9 cellular contexts compared by ENCODE assay signal in genomic region chr1:78114034-78114956, GRCh38.
DNase-seq lines count a peak whose midpoint lies in the region; ATAC-seq, FAIRE-seq and TF ChIP-seq lines count a peak whose summit lies in the region.
"Had no signal": no experiment of that assay in that cellular context is flagged by ENCODE, and none has a peak within 500 bp of the region (broad histone marks: within the 10 kb centered on the region; RNA-seq: fewer than 3 reads in every experiment).

No MANE protein-coding gene starts in this region.

- FAIRE-seq in endometrium (lab: Jason Lieb, UNC) = peak; percentile 76

- CTCF ChIA-PET in Calu3 (lab: Charles Lee) = interaction anchor here (0.7 to 1.4 kb wide), 10 partner anchors 10 to 214 kb away, joined by 3 to 8 read pairs (median 4); partner anchors contain the start of genes DNAJB4 and FUBP1

- no peaks in the 10 kb centered on the region for H3K9me3 ChIP-seq in mucosa of descending colon

- intact Hi-C loops in Calu3 (cut with micrococcal nuclease; ENCODE audit: unreplicated experiment) = loop anchor here (1.0 to 10.0 kb wide), 5 partner anchors 67 to 289 kb away; partner anchors contain the start of gene FUBP1
- intact Hi-C loops in mucosa of descending colon (cut with DNase I, micrococcal nuclease) = loop anchor here in 1 of 2 donors (10.0 kb wide), 1 partner anchor 169 kb away; no protein-coding TSS in a partner anchor

- BruUV-seq in Calu3 (replicated peaks; lab: Mats Ljungman, UMichigan) = no TSS peak

- DNase-seq in Calu3 (peak; percentile 64), NCI-H526 treated with DMSO at 0.1 percent for 48 hours (lab: John Stamatoyannopoulos, UW) (peak; percentile 78), mucosa of descending colon (peak in 2 of 3 donors; percentile 41 to 83)
- DNase-seq in activated CD4-positive, alpha-beta T cell treated with anti-CD3 and anti-CD28 coated beads, Interleukin-2, amount 50 U/mL, for 4 hours = peak; percentile 32 to 35
- peak; percentile 51 to 55 for DNase-seq in stimulated activated naive CD8-positive, alpha-beta T cell treated with anti-CD3 and anti-CD28 coated beads, Interleukin-15, amount 100 ng/mL, for 72 hours

- ATAC-seq in GM19452 (IDR thresholded peaks at IDR 0.05; ENCODE audit: unreplicated experiment) = peak; percentile 91
- peak; percentile 85 for ATAC-seq in HG03469 (IDR thresholded peaks at IDR 0.05; ENCODE audit: unreplicated experiment)
- ATAC-seq in mucosa of descending colon = peak; percentile 95
- peak; percentile 86 for ATAC-seq in stimulated activated naive CD8-positive, alpha-beta T cell treated with anti-CD3 and anti-CD28 coated beads, Interleukin-15, amount 100 ng/mL, for 72 hours

- H3K4me3 ChIP-seq in mucosa of descending colon = no peak overlapping the region

- H3K36me3 ChIP-seq in mucosa of descending colon (ENCODE audit: low read depth) = no peaks in the 10 kb centered on the region

- H3K4me1 Mint-ChIP-seq in Calu3 (ENCODE audit: low read depth, unreplicated experiment) = no peaks in the 10 kb centered on the region
- peaks cover 21% of the 10 kb centered on the region for H3K4me1 Mint-ChIP-seq in stimulated activated naive CD8-positive, alpha-beta T cell treated with anti-CD3 and anti-CD28 coated beads, Interleukin-15, amount 100 ng/mL, for 72 hours
- H3K4me1 Mint-ChIP-seq: activated naive CD4-positive, alpha-beta T cell treated with anti-CD3 and anti-CD28 coated beads, Interleukin-2, amount 50 U/mL, for 24 hours had no signal

- H3K4me3 Mint-ChIP-seq in Calu3 (ENCODE audit: low read depth, unreplicated experiment) = no peak overlapping the region
- no peak overlapping the region for H3K4me3 Mint-ChIP-seq in stimulated activated naive CD8-positive, alpha-beta T cell treated with anti-CD3 and anti-CD28 coated beads, Interleukin-15, amount 100 ng/mL, for 72 hours
- H3K4me3 Mint-ChIP-seq: activated naive CD4-positive, alpha-beta T cell treated with anti-CD3 and anti-CD28 coated beads, Interleukin-2, amount 50 U/mL, for 24 hours had no signal

- H3K4me1 ChIP-seq in mucosa of descending colon (ENCODE audit: low read depth) = no peaks in the 10 kb centered on the region

- H3K27me3 Mint-ChIP-seq in Calu3 (ENCODE audit: unreplicated experiment) = no peaks in the 10 kb centered on the region
- H3K27me3 Mint-ChIP-seq in stimulated activated naive CD8-positive, alpha-beta T cell treated with anti-CD3 and anti-CD28 coated beads, Interleukin-15, amount 100 ng/mL, for 72 hours = no peaks in the 10 kb centered on the region

- H3K27ac Mint-ChIP-seq in Calu3 (ENCODE audit: unreplicated experiment) = no peak overlapping the region
- H3K27ac Mint-ChIP-seq in stimulated activated naive CD8-positive, alpha-beta T cell treated with anti-CD3 and anti-CD28 coated beads, Interleukin-15, amount 100 ng/mL, for 72 hours = peak overlapping the region in 1 of 2 donors; percentile 14
- H3K27ac Mint-ChIP-seq: activated naive CD4-positive, alpha-beta T cell treated with anti-CD3 and anti-CD28 coated beads, Interleukin-2, amount 50 U/mL, for 24 hours had no signal

- no peaks in the 10 kb centered on the region for H3K36me3 Mint-ChIP-seq in Calu3 (ENCODE audit: insufficient read depth, unreplicated experiment)
- H3K36me3 Mint-ChIP-seq: activated naive CD4-positive, alpha-beta T cell treated with anti-CD3 and anti-CD28 coated beads, Interleukin-2, amount 50 U/mL, for 24 hours had no signal

- TF ChIP-seq CTCF in Calu3 (IDR thresholded peaks at IDR 0.05; ENCODE audit: unreplicated experiment) (peak; percentile 74), mucosa of descending colon (IDR thresholded peaks at IDR 0.05) (peak; percentile 64)

- H3K9me3 Mint-ChIP-seq in Calu3 (ENCODE audit: low read depth, unreplicated experiment) = no peaks in the 10 kb centered on the region
- no peaks in the 10 kb centered on the region for H3K9me3 Mint-ChIP-seq in stimulated activated naive CD8-positive, alpha-beta T cell treated with anti-CD3 and anti-CD28 coated beads, Interleukin-15, amount 100 ng/mL, for 72 hours
- H3K9me3 Mint-ChIP-seq: activated naive CD4-positive, alpha-beta T cell treated with anti-CD3 and anti-CD28 coated beads, Interleukin-2, amount 50 U/mL, for 24 hours had no signal
